1 cellular context compared by ENCODE assay signal in genomic region chr3:152281032-152281713, GRCh38.
TF ChIP-seq lines count a peak whose summit lies in the region.

No MANE protein-coding gene starts in this region.

TF ChIP-seq in K562, 482 proteins besides CTCF, POLR2A, EP300 and RAD21 (continued from another document):
- TF ChIP-seq PKNOX1 (IDR thresholded peaks at IDR 0.05) (peak; percentile 49; the same call in 1 of the 2 replicates), XRCC5 (IDR thresholded peaks at IDR 0.05; ENCODE audit: low read depth, low read length) (no peak), KAT8 (IDR thresholded peaks at IDR 0.05; ENCODE audit: low read depth) (no peak), NCOR1 (IDR thresholded peaks at IDR 0.05) (no peak), HOXB6 (CRISPR knock-in tag; IDR thresholded peaks at IDR 0.05; ENCODE audit: borderline replicate concordance) (no peak), NFATC3 (IDR thresholded peaks at IDR 0.05) (no peak), RCOR1 (IDR thresholded peaks at IDR 0.05; ENCODE audit: borderline replicate concordance in 1 of 2, low read depth in 2 of 2, low read length in 2 of 2) (peak in 1 of 2 experiments; percentile 69; a peak in 1 of 4 replicates), KDM1A (IDR thresholded peaks at IDR 0.05) (peak; percentile 34 to 44; a peak in 3 of 4 replicates), ZNF695 (CRISPR knock-in tag; IDR thresholded peaks at IDR 0.05) (no peak), MAFG (tag; conservative IDR thresholded peaks at IDR 0.05) (0 out of 2 replicates have a peak, but pooled peaks have one; percentile 7), ZFPM2 (CRISPR knock-in tag; IDR thresholded peaks at IDR 0.05) (no peak)
